ENCODE assay signal across 8 cellular contexts in genomic region chr10:70232859-70233108, GRCh38. TPM values are rescaled to one million over a fixed set of nuclear protein-coding genes. Genes with fewer than 3 reads are reported as not detected.
DNase-seq lines count a peak whose midpoint lies in the region; ATAC-seq, FAIRE-seq and TF ChIP-seq lines count a peak whose summit lies in the region.

No MANE protein-coding gene starts in this region.

- no peak for FAIRE-seq in small intestine (lab: Jason Lieb, UNC)

- WGBS in gastroesophageal sphincter (ENCODE audit: low coverage in 1 of 2), 2 donors, result 0% methylated on average over 1 of the region's 18 CpGs; no CpG with 5 or more reads in 1 of the 2 donors
- WGBS in small intestine, 3 donors, result 0 to 1% (median 1%) methylated on average over 18 of the region's 18 CpGs

- peak overlapping the region; percentile 37 for H3K27ac Mint-ChIP-seq in activated B cell treated with CpG ODN at 0.5 μM for 24 hours

- DNase-seq in activated B cell treated with CpG ODN at 0.5 μM for 24 hours (no peak), small intestine (no peak), NCI-H2227 treated with DMSO at 0.1 percent for 48 hours (lab: John Stamatoyannopoulos, UW) (no peak)

- ATAC-seq in activated B cell treated with CpG ODN at 0.5 μM for 24 hours (ENCODE audit: low read depth), result no peak
- ATAC-seq in gastroesophageal sphincter, result no peak
- no peak for ATAC-seq in HG03354 (IDR thresholded peaks at IDR 0.05; ENCODE audit: poor library complexity, severe bottlenecking, unreplicated experiment)
- no peak for ATAC-seq in GM18511 (IDR thresholded peaks at IDR 0.05; ENCODE audit: unreplicated experiment)
- ATAC-seq in HG02759 (IDR thresholded peaks at IDR 0.05; ENCODE audit: unreplicated experiment), result no peak

- peaks cover 17% of the 10 kb centered on the region for H3K4me1 Mint-ChIP-seq in activated B cell treated with CpG ODN at 0.5 μM for 24 hours

- peaks cover 20% of the 10 kb centered on the region for H3K36me3 Mint-ChIP-seq in activated B cell treated with CpG ODN at 0.5 μM for 24 hours (ENCODE audit: low read depth)

- no peaks in the 10 kb centered on the region for H3K9me3 Mint-ChIP-seq in activated B cell treated with CpG ODN at 0.5 μM for 24 hours

- TF ChIP-seq CTCF in HEK293 (tag by site-specific recombination; IDR thresholded peaks at IDR 0.05) (no peak), activated B cell treated with CpG ODN at 0.5 μM for 24 hours (IDR thresholded peaks at IDR 0.05) (no peak), gastroesophageal sphincter (IDR thresholded peaks at IDR 0.05) (no peak)

- no peaks in the 10 kb centered on the region for H3K27me3 Mint-ChIP-seq in activated B cell treated with CpG ODN at 0.5 μM for 24 hours

- H3K36me3 ChIP-seq in HEK293 (ENCODE audit: control insufficient read depth in 2 of 2, insufficient read depth in 1 of 2, low read length in 2 of 2), result peaks cover 11 to 31% of the 10 kb centered on the region in 2 experiments
- H3K36me3 ChIP-seq in gastroesophageal sphincter, result peaks cover 0 to 5% of the 10 kb centered on the region in 2 donors
- no peaks in the 10 kb centered on the region for H3K36me3 ChIP-seq in small intestine (ENCODE audit: control insufficient read depth in 2 of 2, insufficient read depth in 2 of 2, low read length in 2 of 2)

- H3K27me3 ChIP-seq in gastroesophageal sphincter, result no peaks in the 10 kb centered on the region
- no peaks in the 10 kb centered on the region for H3K27me3 ChIP-seq in small intestine (ENCODE audit: control insufficient read depth in 2 of 2, insufficient read depth in 2 of 2, low read length in 2 of 2)

- POLR2A ChIA-PET in HEK293 (lab: Yijun Ruan, JAX), result interaction anchor here (0.6 to 3.0 kb wide), 17 partner anchors 8 to 172 kb away, joined by 3 to 22 read pairs (median 4); partner anchors contain the start of genes EIF4EBP2, SAR1A and TYSND1
- POLR2A ChIA-PET in activated B cell treated with CpG ODN at 0.5 μM for 24 hours (lab: Charles Lee), result interaction anchor here (1.0 to 3.1 kb wide), 8 partner anchors 40 to 171 kb away, joined by 4 to 17 read pairs (median 9); partner anchors contain the start of genes EIF4EBP2, SAR1A and TYSND1

- no peak for TF ChIP-seq EP300 in gastroesophageal sphincter (IDR thresholded peaks at IDR 0.05)

- H3K4me3 ChIP-seq in HEK293 (ENCODE audit: low read depth, low read length) (peak overlapping the region; percentile 87), gastroesophageal sphincter (peak overlapping the region; percentile 72 to 91), small intestine (ENCODE audit: low read depth in 1 of 2, low read length in 2 of 2) (peak overlapping the region; percentile 84 to 99)

- peak overlapping the region; percentile 87 for H3K27ac ChIP-seq in HEK293 (ENCODE audit: extremely low read depth, low read depth, low read length)
- peak overlapping the region; percentile 5 to 85 (median 79) for H3K27ac ChIP-seq in gastroesophageal sphincter
- peak overlapping the region; percentile 96 to 99 for H3K27ac ChIP-seq in small intestine (ENCODE audit: low read depth in 1 of 2, low read length in 1 of 2)

- peak overlapping the region; percentile 92 for H3K4me3 Mint-ChIP-seq in activated B cell treated with CpG ODN at 0.5 μM for 24 hours

- CTCF ChIA-PET in HEK293 (lab: Yijun Ruan, JAX), result interaction anchor here (0.8 to 2.9 kb wide), 7 partner anchors 10 to 154 kb away, joined by 3 to 32 read pairs (median 4); no protein-coding TSS in a partner anchor
- CTCF ChIA-PET in activated B cell treated with CpG ODN at 0.5 μM for 24 hours (lab: Charles Lee), result interaction anchor here (1.1 to 4.1 kb wide), 5 partner anchors 10 to 135 kb away, joined by 3 to 51 read pairs (median 4); partner anchors contain the start of gene SAR1A

- TF ChIP-seq POLR2A in gastroesophageal sphincter (IDR thresholded peaks at IDR 0.05), result no peak

- no peaks in the 10 kb centered on the region for H3K9me3 ChIP-seq in HEK293 (ENCODE audit: control insufficient read depth, insufficient read depth, low read depth, low read length)
- H3K9me3 ChIP-seq in gastroesophageal sphincter, result no peaks in the 10 kb centered on the region
- H3K9me3 ChIP-seq in small intestine (ENCODE audit: control insufficient read depth, low read depth), result no peaks in the 10 kb centered on the region

- intact Hi-C loops in activated B cell treated with CpG ODN at 0.5 μM for 24 hours (cut with micrococcal nuclease), result loop anchor here (1.0 to 5.0 kb wide), 10 partner anchors 11 to 825 kb away; partner anchors contain the start of genes EIF4EBP2, PCBD1, SAR1A and SGPL1

- H3K4me1 ChIP-seq in HEK293 (ENCODE audit: control insufficient read depth, insufficient read depth, low read length), result no peaks in the 10 kb centered on the region
- peaks cover 2 to 42% (median 7%) of the 10 kb centered on the region in 3 donors for H3K4me1 ChIP-seq in gastroesophageal sphincter
- peaks cover 0 to 5% of the 10 kb centered on the region in 2 donors for H3K4me1 ChIP-seq in small intestine (ENCODE audit: control insufficient read depth in 2 of 2, insufficient read depth in 1 of 2, low read depth in 1 of 2, low read length in 1 of 2)

TF ChIP-seq in HEK293, 187 proteins besides CTCF, POLR2A, EP300 and RAD21:
- TF ChIP-seq SCRT1 (tag by site-specific recombination; IDR thresholded peaks at IDR 0.05; ENCODE audit: borderline replicate concordance) (no peak), ZNF585B (tag by site-specific recombination; IDR thresholded peaks at IDR 0.05) (no peak), ZNF501 (tag by site-specific recombination; IDR thresholded peaks at IDR 0.05) (0 out of 2 replicates have a peak, but pooled peaks have one; percentile 35)

RNA-seq across cellular contexts. Expression of gene PPA1, which starts 0.4 kb away (rescaled TPM):
- 107 and 118 TPM in 2 replicates for total RNA-seq in activated B cell treated with CpG ODN at 0.5 μM for 24 hours
- total RNA-seq in gastroesophageal sphincter, result 10 to 100 TPM; 45.0 to 91.4 (median 78.6) TPM
- 100 to 1,000 TPM; 167 to 383 (median 240) TPM for polyA plus RNA-seq in small intestine

RNA-seq across cellular contexts. Expression of gene NPFFR1, which starts 51.0 kb away (rescaled TPM):
- total RNA-seq in activated B cell treated with CpG ODN at 0.5 μM for 24 hours (not detected in 2 replicates), gastroesophageal sphincter (under 1 TPM in 3 of 4 donors, not detected in 1; under 0.01 to 0.04 (median under 0.01) TPM)
- polyA plus RNA-seq in small intestine, result under 1 TPM in 1 of 3 donors, not detected in 2; 0.06 TPM
